ENCODE assay signal across 1 cellular context in genomic region chr9:88810826-88811225, GRCh38.
TF ChIP-seq lines count a peak whose summit lies in the region.

No MANE protein-coding gene starts in this region.

TF ChIP-seq in K562, 482 proteins besides CTCF, POLR2A, EP300 and RAD21 (continued from another document):
- TF ChIP-seq, protein P1, sequence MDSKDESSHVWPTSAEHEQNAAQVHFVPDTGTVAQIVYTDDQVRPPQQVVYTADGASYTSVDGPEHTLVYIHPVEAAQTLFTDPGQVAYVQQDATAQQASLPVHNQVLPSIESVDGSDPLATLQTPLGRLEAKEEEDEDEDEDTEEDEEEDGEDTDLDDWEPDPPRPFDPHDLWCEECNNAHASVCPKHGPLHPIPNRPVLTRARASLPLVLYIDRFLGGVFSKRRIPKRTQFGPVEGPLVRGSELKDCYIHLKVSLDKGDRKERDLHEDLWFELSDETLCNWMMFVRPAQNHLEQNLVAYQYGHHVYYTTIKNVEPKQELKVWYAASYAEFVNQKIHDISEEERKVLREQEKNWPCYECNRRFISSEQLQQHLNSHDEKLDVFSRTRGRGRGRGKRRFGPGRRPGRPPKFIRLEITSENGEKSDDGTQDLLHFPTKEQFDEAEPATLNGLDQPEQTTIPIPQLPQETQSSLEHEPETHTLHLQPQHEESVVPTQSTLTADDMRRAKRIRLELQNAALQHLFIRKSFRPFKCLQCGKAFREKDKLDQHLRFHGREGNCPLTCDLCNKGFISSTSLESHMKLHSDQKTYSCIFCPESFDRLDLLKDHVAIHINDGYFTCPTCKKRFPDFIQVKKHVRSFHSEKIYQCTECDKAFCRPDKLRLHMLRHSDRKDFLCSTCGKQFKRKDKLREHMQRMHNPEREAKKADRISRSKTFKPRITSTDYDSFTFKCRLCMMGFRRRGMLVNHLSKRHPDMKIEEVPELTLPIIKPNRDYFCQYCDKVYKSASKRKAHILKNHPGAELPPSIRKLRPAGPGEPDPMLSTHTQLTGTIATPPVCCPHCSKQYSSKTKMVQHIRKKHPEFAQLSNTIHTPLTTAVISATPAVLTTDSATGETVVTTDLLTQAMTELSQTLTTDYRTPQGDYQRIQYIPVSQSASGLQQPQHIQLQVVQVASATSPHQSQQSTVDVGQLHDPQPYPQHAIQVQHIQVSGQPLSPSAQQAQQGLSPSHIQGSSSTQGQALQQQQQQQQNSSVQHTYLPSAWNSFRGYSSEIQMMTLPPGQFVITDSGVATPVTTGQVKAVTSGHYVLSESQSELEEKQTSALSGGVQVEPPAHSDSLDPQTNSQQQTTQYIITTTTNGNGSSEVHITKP (IDR thresholded peaks at IDR 0.05; ENCODE audit: partially characterized antibody), result no peak
- TF ChIP-seq ILF3 (IDR thresholded peaks at IDR 0.05; ENCODE audit: borderline replicate concordance), result no peak
- TF ChIP-seq E4F1 (CRISPR knock-in tag; IDR thresholded peaks at IDR 0.05; ENCODE audit: borderline replicate concordance), result no peak
- no peak for TF ChIP-seq NFIC (IDR thresholded peaks at IDR 0.05)
